17 cellular contexts compared by ENCODE assay signal in the genomic region with DNA sequence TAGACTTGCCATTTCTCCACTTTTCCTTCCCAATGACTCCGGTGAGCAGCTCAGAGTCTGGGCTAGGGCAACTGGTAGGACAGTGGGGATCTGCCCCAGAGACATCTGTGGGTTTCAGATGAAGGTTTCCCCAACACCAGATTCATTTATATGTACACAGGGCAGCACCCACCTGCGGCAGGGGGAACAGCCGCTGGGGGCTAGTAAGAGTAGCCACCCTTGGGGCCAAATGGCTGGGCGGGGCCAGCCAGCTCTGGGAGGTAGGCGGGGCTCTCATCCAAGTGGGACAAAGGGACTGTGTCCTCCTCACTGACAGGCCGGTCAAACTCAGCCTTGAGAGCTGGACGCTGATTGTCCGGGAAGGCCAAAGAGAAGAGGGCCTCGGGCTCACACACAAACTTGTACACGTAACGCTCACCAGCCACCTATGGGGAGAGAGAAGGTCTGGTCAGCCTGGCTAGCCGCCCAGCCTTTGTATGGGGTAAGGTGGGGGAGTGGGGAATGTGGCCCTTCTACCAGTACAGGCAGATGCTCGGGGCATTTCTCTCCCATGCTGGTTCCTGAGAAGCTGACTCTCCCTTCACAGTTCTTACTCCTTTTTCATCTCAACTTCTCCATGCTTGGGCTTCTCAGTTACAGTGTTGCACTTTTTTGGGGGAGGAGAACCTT. TPM values are rescaled to one million over a fixed set of nuclear protein-coding genes. Genes with fewer than 3 reads are reported as not detected.
DNase-seq lines count a peak whose midpoint lies in the region; ATAC-seq, FAIRE-seq and TF ChIP-seq lines count a peak whose summit lies in the region.
"Had no signal": no experiment of that assay in that cellular context is flagged by ENCODE, and none has a peak within 500 bp of the region (broad histone marks: within the 10 kb centered on the region; RNA-seq: fewer than 3 reads in every experiment).

No MANE protein-coding gene starts in this region.

- BruUV-seq in K562 (replicated peaks; lab: Mats Ljungman, UMichigan) = no TSS peak

- TF ChIP-seq CTCF in K562 (IDR thresholded peaks at IDR 0.05 in 2 of 3, conservative IDR thresholded peaks at IDR 0.05 in 1 of 3; ENCODE audit: insufficient read depth in 2 of 3, low read depth in 1 of 3, low read length in 3 of 3) (no peak), ascending aorta (IDR thresholded peaks at IDR 0.05) (no peak)

- peak overlapping the region in 1 of 2 donors; percentile 44 for H3K27ac Mint-ChIP-seq in effector memory CD8-positive, alpha-beta T cell
- H3K27ac Mint-ChIP-seq: activated CD4-positive, alpha-beta memory T cell treated with anti-CD3 and anti-CD28 coated beads for 36 hours had no signal

- TF ChIP-seq RAD21 in K562 (CRISPR knock-in tag; conservative IDR thresholded peaks at IDR 0.05 in 1 of 2, IDR thresholded peaks at IDR 0.05 in 1 of 2) = no peak

- peak overlapping the region in 1 of 2 experiments; percentile 22; a peak in 1 of 4 replicates for H3K9ac ChIP-seq in K562 (ENCODE audit: insufficient read depth in 1 of 2, low read depth in 2 of 2, low read length in 2 of 2)

- TF ChIP-seq POLR2A in K562 (conservative IDR thresholded peaks at IDR 0.05) (0 out of 2 replicates have a peak, but pooled peaks have one; percentile 14), erythroblast (IDR thresholded peaks at IDR 0.05; ENCODE audit: low read length) (no peak)

- no peak for TF ChIP-seq EP300 in K562 (IDR thresholded peaks at IDR 0.05; ENCODE audit: low read length)

- H3K4me1 Mint-ChIP-seq in effector memory CD8-positive, alpha-beta T cell (ENCODE audit: low read depth in 2 of 2) = peaks cover 0 to 5% of the 10 kb centered on the region in 2 donors

- H3K9me3 ChIP-seq in K562 (replicated peaks; ENCODE audit: control insufficient read depth, insufficient read depth, low read depth, low read length) (no peaks in the 10 kb centered on the region), ascending aorta (no peaks in the 10 kb centered on the region)
- H3K9me3 ChIP-seq: vagina had no signal

- no peak overlapping the region for H2AFZ ChIP-seq in K562 (ENCODE audit: low read depth, low read length)

- H3K36me3 ChIP-seq in K562 (ENCODE audit: control insufficient read depth, insufficient read depth, low read length) = peaks cover 83% of the 10 kb centered on the region
- peaks cover 21 to 40% of the 10 kb centered on the region in 2 donors for H3K36me3 ChIP-seq in ascending aorta

- no peaks in the 10 kb centered on the region for H3K27me3 ChIP-seq in K562 (ENCODE audit: control insufficient read depth in 2 of 2, insufficient read depth in 2 of 2, low read length in 2 of 2)
- H3K27me3 ChIP-seq in ascending aorta = no peaks in the 10 kb centered on the region
- H3K27me3 ChIP-seq: vagina had no signal

- H3K4me3 ChIP-seq in K562 (no peak overlapping the region), ascending aorta (no peak overlapping the region)
- H3K4me3 ChIP-seq: coronary artery, skin epidermis, vagina had no signal

- H3K9me3 Mint-ChIP-seq in effector memory CD8-positive, alpha-beta T cell = no peaks in the 10 kb centered on the region
- H3K9me3 Mint-ChIP-seq: activated CD4-positive, alpha-beta memory T cell treated with anti-CD3 and anti-CD28 coated beads for 36 hours had no signal

- DNase-seq in HT-29 (ENCODE audit: low spot score) = peak; percentile 67
- peak in 3 of 4 experiments; percentile 31 to 40 (median 38) for DNase-seq in K562 (ENCODE audit: extremely low read depth in 1 of 4, low spot score in 3 of 4)
- peak; percentile 61 for DNase-seq in left kidney (ENCODE audit: low read depth, low spot score)
- DNase-seq in renal cortical epithelial cell (ENCODE audit: low read depth) = peak; percentile 27
- no peak for DNase-seq in erythroblast (lab: John Stamatoyannopoulos, UW)
- no peak for DNase-seq in effector memory CD8-positive, alpha-beta T cell
- no peak for DNase-seq in ascending aorta (ENCODE audit: low spot score in 2 of 2)
- DNase-seq: activated CD4-positive, alpha-beta memory T cell treated with anti-CD3 and anti-CD28 coated beads for 36 hours; activated T-cell treated with anti-CD3 and anti-CD28 coated beads, Interleukin-2, amount 50 U/mL, for 48 hours; DMS153; NCI-H748 treated with DMSO at 0.1 percent for 48 hours; SHP77 treated with DMSO at 0.1 percent for 48 hours; stimulated activated naive CD4-positive, alpha-beta T cell had no signal

- H3K27me3 Mint-ChIP-seq in effector memory CD8-positive, alpha-beta T cell = no peaks in the 10 kb centered on the region
- H3K27me3 Mint-ChIP-seq: activated CD4-positive, alpha-beta memory T cell treated with anti-CD3 and anti-CD28 coated beads for 36 hours had no signal

- no peak overlapping the region for H3K4me3 Mint-ChIP-seq in effector memory CD8-positive, alpha-beta T cell
- H3K4me3 Mint-ChIP-seq: activated CD4-positive, alpha-beta memory T cell treated with anti-CD3 and anti-CD28 coated beads for 36 hours had no signal

- H3K9me1 ChIP-seq in K562 (ENCODE audit: control insufficient read depth, insufficient read depth, low read length) = peaks cover 5% of the 10 kb centered on the region

- peaks cover 22 to 26% of the 10 kb centered on the region in 2 experiments for H3K4me1 ChIP-seq in K562 (replicated peaks in 1 of 2; ENCODE audit: control insufficient read depth in 2 of 2, insufficient read depth in 2 of 2, low read length in 2 of 2)
- peaks cover 0 to 10% of the 10 kb centered on the region in 2 donors for H3K4me1 ChIP-seq in ascending aorta

- in situ Hi-C loops in K562 (cut with MboI) = no loop called here

- 0 out of 3 replicates have a peak overlapping the region, but pooled peaks have one; percentile 10 for H3K27ac ChIP-seq in K562 (ENCODE audit: extremely low read depth, low read depth, low read length)
- H3K27ac ChIP-seq in ascending aorta = no peak overlapping the region
- H3K27ac ChIP-seq: coronary artery, vagina had no signal

- H3K36me3 Mint-ChIP-seq in effector memory CD8-positive, alpha-beta T cell (ENCODE audit: insufficient read depth) = peaks cover 22% of the 10 kb centered on the region

- ATAC-seq in K562 = peak; percentile 49
- ATAC-seq in effector memory CD8-positive, alpha-beta T cell (replicated peaks) = no peak
- ATAC-seq in GM18868 (IDR thresholded peaks at IDR 0.05; ENCODE audit: unreplicated experiment) = no peak

- 81% methylated on average over 10 of the region's 13 CpGs for WGBS in K562 (ENCODE audit: insufficient coverage, low coverage, missing lambda C conversion rate)

- CTCF ChIA-PET in K562 (lab: Yijun Ruan, JAX; ENCODE audit: low intra/inter-chr PET ratio) = no interaction called here

- 0 out of 2 replicates have a peak, but pooled peaks cover 3% of the 10 kb centered on the region for H4K20me1 ChIP-seq in K562 (replicated peaks; ENCODE audit: control insufficient read depth, insufficient read depth, low read length)

- FAIRE-seq in K562 (lab: Jason Lieb, UNC) = no peak

- POLR2A ChIA-PET in K562 (lab: Yijun Ruan, JAX) = interaction anchor here (0.6 to 3.3 kb wide), 3 partner anchors 8 to 490 kb away, joined by 3 to 14 read pairs (median 4); a partner anchor contains a TSS

- H3K4me2 ChIP-seq in K562 (ENCODE audit: insufficient read depth, low read length) = no peak overlapping the region

- intact Hi-C loops in K562 (cut with micrococcal nuclease) (no loop called here), ascending aorta (cut with DNase I) (no loop called here)

- H3K79me2 ChIP-seq in K562 (ENCODE audit: control insufficient read depth, insufficient read depth, low read length) = no peaks in the 10 kb centered on the region

TF ChIP-seq in K562, 482 proteins besides CTCF, POLR2A, EP300 and RAD21 (continues in another document):
- no peak for TF ChIP-seq DPF2 (IDR thresholded peaks at IDR 0.05)

RNA-seq across cellular contexts. Expression of a gene that starts 17.7 kb away (rescaled TPM):
- total RNA-seq in HT-29 (2014; rRNA removed; shearing (Covaris generic)) = 129 and 149 TPM in 2 replicates
- total RNA-seq in K562 (2011; cell fraction: chromatin; rRNA removed; ENCODE audit: low replicate concordance) = 23.1 and 47.9 TPM in 2 replicates
- total RNA-seq in K562 (2011; cell fraction: nucleolus; rRNA removed) = 29.0 and 36.8 TPM in 2 replicates
- total RNA-seq in K562 (2011; cell fraction: nucleoplasm; rRNA removed) = 31.4 and 33.5 TPM in 2 replicates
- 49.5 and 73.9 TPM in 2 replicates for total RNA-seq in K562 (2014; rRNA removed)
- total RNA-seq in K562 (2014; rRNA removed; fragmentation: Illumina TruSeq; extraction: Trizol) = 16.6 and 19.8 TPM in 2 replicates
- 27.7 and 28.2 TPM in 2 replicates for total RNA-seq in K562 (2015; rRNA removed; fragmentation: Illumina TruSeq; extraction: Trizol)
- 65.2 and 66.3 TPM in 2 replicates for total RNA-seq in K562 (2021)
- polyA plus RNA-seq in K562 (2011; rRNA removed) = 27.0 and 35.6 TPM in 2 replicates
- polyA plus RNA-seq in K562 (2011; cell fraction: cytosol; rRNA removed) = 29.9 and 46.7 TPM in 2 replicates
- 47.1 and 79.3 TPM in 2 replicates for polyA plus RNA-seq in K562 (2011; cell fraction: nucleus; rRNA removed)
- polyA plus RNA-seq in K562 (2012) = 52.8 and 66.3 TPM in 2 replicates
- polyA plus RNA-seq in K562 (2014; fragmentation: Illumina TruSeq; extraction: Trizol) = 64.1 and 67.3 TPM in 2 replicates
- polyA plus RNA-seq in K562 (2014; fragmentation: Nextera tagmentation; extraction: Ambion mirVana) = 1 to 10 TPM; 5.5 to 7.6 TPM
- 45.4 and 47.1 TPM in 2 replicates for polyA plus RNA-seq in K562 (2014; rRNA removed)
- polyA minus RNA-seq in K562 (2011; rRNA and poly(A)+ RNA removed) = 16.2 and 16.4 TPM in 2 replicates
- polyA minus RNA-seq in K562 (2011; cell fraction: cytosol; rRNA and poly(A)+ RNA removed) = 24.0 and 25.6 TPM in 2 replicates
- 8.8 and 11.0 TPM in 2 replicates for polyA minus RNA-seq in K562 (2011; cell fraction: nucleus; rRNA and poly(A)+ RNA removed)
- total RNA-seq in renal cortical epithelial cell = 1.9 and 5.7 TPM in 2 replicates
- not detected for total RNA-seq in ascending aorta

RNA-seq across cellular contexts. Expression of a gene that starts 44.7 kb away (rescaled TPM):
- 28.2 and 33.8 TPM in 2 replicates for total RNA-seq in HT-29 (2014; rRNA removed; shearing (Covaris generic))
- 44.2 and 47.1 TPM in 2 replicates for total RNA-seq in K562 (2011; cell fraction: chromatin; rRNA removed; ENCODE audit: low replicate concordance)
- total RNA-seq in K562 (2011; cell fraction: nucleolus; rRNA removed) = 25.9 and 26.3 TPM in 2 replicates
- 27.6 and 28.8 TPM in 2 replicates for total RNA-seq in K562 (2011; cell fraction: nucleoplasm; rRNA removed)
- total RNA-seq in K562 (2014; rRNA removed) = 26.1 and 29.3 TPM in 2 replicates
- 26.5 and 28.3 TPM in 2 replicates for total RNA-seq in K562 (2014; rRNA removed; fragmentation: Illumina TruSeq; extraction: Trizol)
- total RNA-seq in K562 (2015; rRNA removed; fragmentation: Illumina TruSeq; extraction: Trizol) = 25.6 and 29.2 TPM in 2 replicates
- total RNA-seq in K562 (2021) = 32.4 and 42.5 TPM in 2 replicates
- 21.7 and 22.7 TPM in 2 replicates for polyA plus RNA-seq in K562 (2011; rRNA removed)
- 19.2 and 23.4 TPM in 2 replicates for polyA plus RNA-seq in K562 (2011; cell fraction: cytosol; rRNA removed)
- 19.4 and 19.6 TPM in 2 replicates for polyA plus RNA-seq in K562 (2011; cell fraction: nucleus; rRNA removed)
- 17.2 and 19.9 TPM in 2 replicates for polyA plus RNA-seq in K562 (2012)
- 27.2 and 27.7 TPM in 2 replicates for polyA plus RNA-seq in K562 (2014; fragmentation: Illumina TruSeq; extraction: Trizol)
- polyA plus RNA-seq in K562 (2014; fragmentation: Nextera tagmentation; extraction: Ambion mirVana) = 10 to 100 TPM; 23.1 to 24.5 TPM
- polyA plus RNA-seq in K562 (2014; rRNA removed) = 16.7 TPM in 2 replicates
- polyA minus RNA-seq in K562 (2011; rRNA and poly(A)+ RNA removed) = 57.1 and 57.6 TPM in 2 replicates
- 21.8 and 23.5 TPM in 2 replicates for polyA minus RNA-seq in K562 (2011; cell fraction: cytosol; rRNA and poly(A)+ RNA removed)
- polyA minus RNA-seq in K562 (2011; cell fraction: nucleus; rRNA and poly(A)+ RNA removed) = 13.1 and 18.3 TPM in 2 replicates
- total RNA-seq in renal cortical epithelial cell = 29.3 and 57.4 TPM in 2 replicates
- total RNA-seq in ascending aorta = 50.0 TPM

Comparison
In these comparisons a context has a peak if more than half of its experiments do, and no peak if none do; other contexts are left out.
1. DNase-seq: peak in HT-29 (single experiment), K562 (3 of 4), left kidney (single experiment) and renal cortical epithelial cell (single experiment); none in erythroblast (0 of 2), effector memory CD8-positive, alpha-beta T cell (0 of 3) and ascending aorta (0 of 2).